ENCODE assay signal across 8 cellular contexts in the genomic region with DNA sequence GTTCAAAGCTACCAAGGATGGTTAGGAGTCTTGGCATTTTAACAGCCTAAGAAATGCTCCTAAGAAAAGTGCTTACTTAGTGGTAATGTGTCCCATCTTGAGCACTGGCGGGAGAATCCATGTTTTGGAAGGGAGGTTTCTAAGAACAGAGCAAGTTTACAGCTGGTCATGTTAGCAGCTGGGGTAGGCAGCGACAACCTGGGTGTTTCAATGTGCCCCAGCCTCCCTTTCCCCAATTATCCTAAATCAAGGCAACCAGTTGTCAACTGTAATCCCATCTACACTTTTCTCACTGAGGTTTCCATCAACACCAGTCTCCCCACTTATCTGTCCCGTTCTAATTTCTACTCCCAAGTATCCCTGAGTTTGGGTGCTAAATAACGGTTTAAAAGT. TPM values are rescaled to one million over a fixed set of nuclear protein-coding genes. Genes with fewer than 3 reads are reported as not detected.
A peak's percentile ranks its signal among the peaks of the same experiment; 100 is the strongest.
DNase-seq lines count a peak whose midpoint lies in the region; ATAC-seq and TF ChIP-seq lines count a peak whose summit lies in the region.

No MANE protein-coding gene starts in this region.

- no peak overlapping the region; the same call in 1 of the 2 replicates for H3K27ac Mint-ChIP-seq in HFFc6

- peaks cover 3% of the 10 kb centered on the region; the same call in 1 of the 2 replicates for H3K9me3 Mint-ChIP-seq in HFFc6

- TF ChIP-seq CTCF in HFFc6 (IDR thresholded peaks at IDR 0.05) (no peak), VCaP (conservative IDR thresholded peaks at IDR 0.05) (no peak), foreskin keratinocyte (conservative IDR thresholded peaks at IDR 0.05) (no peak), gastrocnemius medialis (IDR thresholded peaks at IDR 0.05 in 4 of 5, conservative IDR thresholded peaks at IDR 0.05 in 1 of 5) (no peak), GM13976 (IDR thresholded peaks at IDR 0.05; ENCODE audit: borderline replicate concordance, control extremely low read depth, extremely low read depth, insufficient read depth, missing control alignments) (no peak)

- no peak for DNase-seq in HFFc6
- DNase-seq in foreskin keratinocyte: no peak
- no peak for DNase-seq in gastrocnemius medialis
- no peak for DNase-seq in GM13976 (ENCODE audit: low spot score)
- DNase-seq in activated effector memory CD4-positive, alpha-beta T cell treated with Interleukin-2 at 50 U/mL for 16 hours: no peak

- no peaks in the 10 kb centered on the region for H3K36me3 ChIP-seq in gastrocnemius medialis

- no peaks in the 10 kb centered on the region for H3K36me3 Mint-ChIP-seq in HFFc6 (ENCODE audit: low read depth)

- TF ChIP-seq POLR2A in gastrocnemius medialis (IDR thresholded peaks at IDR 0.05): no peak

- intact Hi-C loops in gastrocnemius medialis (cut with DNase I; ENCODE audit: low total_unique reads): loop anchor here (10.0 kb wide), 1 partner anchor 869 kb away; no protein-coding TSS in a partner anchor

- H3K27ac ChIP-seq in VCaP (peak overlapping the region; percentile 93), foreskin keratinocyte (peak overlapping the region; percentile 92), gastrocnemius medialis (peak overlapping the region; percentile 86 to 95 (median 88))

- ATAC-seq in foreskin keratinocyte: no peak
- no peak for ATAC-seq in gastrocnemius medialis
- no peak for ATAC-seq in HG03571 (IDR thresholded peaks at IDR 0.05; ENCODE audit: unreplicated experiment)
- no peak for ATAC-seq in HG03097 (IDR thresholded peaks at IDR 0.05; ENCODE audit: low FRiP score, unreplicated experiment)

- H3K4me3 Mint-ChIP-seq in HFFc6: peak overlapping the region; percentile 79

- H3K27me3 ChIP-seq in foreskin keratinocyte: no peaks in the 10 kb centered on the region
- no peaks in the 10 kb centered on the region for H3K27me3 ChIP-seq in gastrocnemius medialis

- in situ Hi-C loops in gastrocnemius medialis (cut with MboI; ENCODE audit: low sequenced_read_pairs in 4 of 4): loop anchor here in 2 of 4 donors (10.0 to 25.0 kb wide), 3 partner anchors 529 to 862 kb away; no protein-coding TSS in a partner anchor
- in situ Hi-C loops in GM13976 (cut with MboI; ENCODE audit: low sequenced_read_pairs, unreplicated experiment): loop anchor here (25.0 kb wide), 1 partner anchor 862 kb away; no protein-coding TSS in a partner anchor

- peaks cover 12% of the 10 kb centered on the region for H3K27me3 Mint-ChIP-seq in HFFc6 (ENCODE audit: insufficient read depth)

- H3K9me3 ChIP-seq in gastrocnemius medialis: no peaks in the 10 kb centered on the region

- peak overlapping the region in 1 of 4 donors; percentile 81 for H3K4me3 ChIP-seq in gastrocnemius medialis

- peaks cover 14% of the 10 kb centered on the region for H3K4me1 Mint-ChIP-seq in HFFc6 (ENCODE audit: low read depth)

- H3K4me1 ChIP-seq in foreskin keratinocyte (peaks cover 25% of the 10 kb centered on the region), gastrocnemius medialis (peaks cover 0 to 11% of the 10 kb centered on the region in 2 donors)

RNA-seq across cellular contexts. Expression of a gene that starts 1.7 kb away (rescaled TPM):
- total RNA-seq in HFFc6 (2021; fragmentation: NEBNext Ultra II Directional; extraction: Animal tissue kit (Norgen Biotek cat#: 25700)): 1 to 10 TPM; 3.0 to 9.3 (median 8.2) TPM
- total RNA-seq in foreskin keratinocyte: 150 and 236 TPM in 2 replicates
- polyA plus RNA-seq in foreskin keratinocyte: 29.9 and 36.7 TPM in 2 replicates
- 10 to 100 TPM; 10.3 to 19.6 (median 13.2) TPM for total RNA-seq in gastrocnemius medialis
